ENCODE assay signal across 7 cellular contexts in the genomic region with DNA sequence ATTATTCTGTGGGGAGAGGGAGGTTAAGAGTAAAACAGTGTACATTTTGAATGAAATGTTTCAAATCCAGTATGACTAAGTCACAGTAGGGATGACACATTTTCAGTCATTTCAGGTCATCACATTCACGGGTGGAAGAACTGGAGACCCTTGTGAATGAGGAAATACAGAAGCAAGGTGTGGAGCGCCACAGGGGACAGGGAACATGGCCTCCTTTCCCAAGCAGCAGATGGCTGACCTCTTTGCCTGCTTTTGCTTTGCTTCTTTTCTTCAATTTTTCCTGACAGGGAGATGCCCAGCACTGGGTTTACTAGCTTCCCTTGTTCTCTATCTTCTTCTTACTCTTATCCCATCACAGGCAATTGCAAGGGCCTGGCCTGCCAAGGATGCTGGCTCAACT.
"Had no signal": no experiment of that assay in that cellular context is flagged by ENCODE, and none has a peak within 500 bp of the region (broad histone marks: within the 10 kb centered on the region; RNA-seq: fewer than 3 reads in every experiment).

No MANE protein-coding gene starts in this region.

- H3K27ac ChIP-seq: HL-60 had no signal

- H3K27ac Mint-ChIP-seq: GM23338 had no signal

- H3K4me3 Mint-ChIP-seq: GM23338, H9 had no signal

- ATAC-seq: GM23338, K562 had no signal

- H3K9me3 Mint-ChIP-seq: GM23338, H9 had no signal

- DNase-seq: H9, HCEC 1CT, IMR-90, KG1 had no signal
